ENCODE assay signal across 1 cellular context in genomic region chr1:34926894-34927293, GRCh38.
A peak's percentile ranks its signal among the peaks of the same experiment; 100 is the strongest.
TF ChIP-seq lines count a peak whose summit lies in the region.

No MANE protein-coding gene starts in this region.

TF ChIP-seq in H1, 55 proteins besides CTCF, POLR2A, EP300 and RAD21:
- TF ChIP-seq YY1 (IDR thresholded peaks at IDR 0.05; ENCODE audit: low read depth, low read length): no peak
- TF ChIP-seq CREB1 (IDR thresholded peaks at IDR 0.05): no peak
- no peak for TF ChIP-seq KDM4A (IDR thresholded peaks at IDR 0.05; ENCODE audit: low read depth, low read length, severe bottlenecking)
- 0 out of 2 replicates have a peak, but pooled peaks have one; percentile 15 for TF ChIP-seq TBP (IDR thresholded peaks at IDR 0.05; ENCODE audit: low read depth, low read length)
- no peak for TF ChIP-seq SIX5 (IDR thresholded peaks at IDR 0.05; ENCODE audit: low read depth, low read length)
